29 cellular contexts compared by ENCODE assay signal in genomic region chr3:135324246-135324645, GRCh38.
"Had no signal": no experiment of that assay in that cellular context is flagged by ENCODE, and none has a peak within 500 bp of the region (broad histone marks: within the 10 kb centered on the region; RNA-seq: fewer than 3 reads in every experiment).

No MANE protein-coding gene starts in this region.

- DNase-seq: activated B cell treated with CpG ODN at 0.5 μM for 24 hours; activated CD4-positive, alpha-beta memory T cell treated with anti-CD3 and anti-CD28 coated beads for 36 hours; activated CD4-positive, alpha-beta T cell treated with anti-CD3 and anti-CD28 coated beads for 4 hours; activated CD4-positive, alpha-beta T cell treated with anti-CD3 and anti-CD28 coated beads, Interleukin-2, amount 10 ng/mL, durations not matched to agents 24 days and 14 days; activated CD4-positive, alpha-beta T cell treated with anti-CD3 and anti-CD28 coated beads, Interleukin-2, amount 50 U/mL, for 1 hour; activated CD4-positive, alpha-beta T cell treated with anti-CD3 and anti-CD28 coated beads, Interleukin-2, amount 50 U/mL, for 4 hours; activated CD4-positive, CD25-positive, alpha-beta regulatory T cell treated with anti-CD3 and anti-CD28 coated beads, Interleukin-2, amount 50 U/mL, for 72 hours; activated CD8-positive, alpha-beta memory T cell treated with anti-CD3 and anti-CD28 coated beads, Interleukin-2, amount 50 U/mL, for 4 hours; activated CD8-positive, alpha-beta T cell treated with anti-CD3 and anti-CD28 coated beads for 36 hours; activated effector memory CD4-positive, alpha-beta T cell treated with anti-CD3 and anti-CD28 coated beads, Interleukin-2, amount 50 U/mL, for 16 hours; activated gamma-delta T cell treated with Interleukin-2 at 50 U/mL for 16 hours; activated naive CD4-positive, alpha-beta T cell; activated naive CD4-positive, alpha-beta T cell treated with anti-CD3 and anti-CD28 coated beads for 36 hours; activated naive CD4-positive, alpha-beta T cell treated with anti-CD3 and anti-CD28 coated beads, Interleukin-2, amount 50 U/mL, for 16 hours; activated naive CD8-positive, alpha-beta T cell treated with anti-CD3 and anti-CD28 coated beads for 36 hours; activated T-cell treated with anti-CD3 and anti-CD28 coated beads for 4 hours; activated T-cell treated with anti-CD3 and anti-CD28 coated beads, Interleukin-2, amount 50 U/mL, for 1 hour; activated T-cell treated with anti-CD3 and anti-CD28 coated beads, Interleukin-2, amount 50 U/mL, for 4 hours; activated T-cell treated with anti-CD3 and anti-CD28 coated beads, Interleukin-2, amount 50 U/mL, for 72 hours; adrenal gland; amniotic stem cell; aorta; body of pancreas; brain microvascular endothelial cell; central memory CD4-positive, alpha-beta T cell; T-helper 2 cell; T-helper 9 cell had no signal

- H3K4me1 ChIP-seq: adrenal gland, body of pancreas, breast epithelium had no signal

- H3K27ac ChIP-seq: adrenal gland, body of pancreas, brain microvascular endothelial cell, breast epithelium, VCaP had no signal

- H3K9me3 ChIP-seq: adrenal gland, body of pancreas, breast epithelium had no signal

- H3K36me3 ChIP-seq: adrenal gland, brain microvascular endothelial cell, breast epithelium had no signal

- H3K4me3 ChIP-seq: adrenal gland, body of pancreas, breast epithelium had no signal

- H3K27me3 ChIP-seq: adrenal gland, body of pancreas, brain microvascular endothelial cell, breast epithelium had no signal
